3 cellular contexts compared by ENCODE assay signal in genomic region chr9:109133533-109133932, GRCh38.
TF ChIP-seq lines count a peak whose summit lies in the region.

No MANE protein-coding gene starts in this region.

TF ChIP-seq in A549, 52 proteins besides CTCF, POLR2A, EP300 and RAD21:
- TF ChIP-seq TFCP2L1 (CRISPR knock-in tag; IDR thresholded peaks at IDR 0.05) (no peak), MAFK (IDR thresholded peaks at IDR 0.05; ENCODE audit: partially characterized antibody) (peak; percentile 65)

TF ChIP-seq in IMR-90, 13 proteins besides CTCF, POLR2A, EP300 and RAD21:
- TF ChIP-seq MAFK (IDR thresholded peaks at IDR 0.05; ENCODE audit: low read depth, low read length) (peak; percentile 41), NFE2L2 (IDR thresholded peaks at IDR 0.05; ENCODE audit: low read depth, low read length) (no peak)

TF ChIP-seq in K562, 482 proteins besides CTCF, POLR2A, EP300 and RAD21:
- TF ChIP-seq MTF1 (CRISPR knock-in tag; IDR thresholded peaks at IDR 0.05; ENCODE audit: borderline replicate concordance), result no peak
- TF ChIP-seq MAFK (IDR thresholded peaks at IDR 0.05; ENCODE audit: low read length), result peak; percentile 57
- TF ChIP-seq SOX6 (IDR thresholded peaks at IDR 0.05), result no peak
- TF ChIP-seq FOXJ2 (tag; IDR thresholded peaks at IDR 0.05), result no peak
- TF ChIP-seq ZNF316 (IDR thresholded peaks at IDR 0.05), result peak; percentile 75
- TF ChIP-seq C11orf30 (IDR thresholded peaks at IDR 0.05; ENCODE audit: low read depth), result peak; percentile 17; the same call in 1 of the 2 replicates
- peak; percentile 37; the same call in 1 of the 2 replicates for TF ChIP-seq MAFF (IDR thresholded peaks at IDR 0.05; ENCODE audit: low read length)
